In genomic region chr7:2795906-2796305, GRCh38 we compare ENCODE assay signal across 14 cellular contexts. TPM values are rescaled to one million over a fixed set of nuclear protein-coding genes. Genes with fewer than 3 reads are reported as not detected.
DNase-seq lines count a peak whose midpoint lies in the region; ATAC-seq and TF ChIP-seq lines count a peak whose summit lies in the region.
"Had no signal": no experiment of that assay in that cellular context is flagged by ENCODE, and none has a peak within 500 bp of the region (broad histone marks: within the 10 kb centered on the region; RNA-seq: fewer than 3 reads in every experiment).

No MANE protein-coding gene starts in this region.

- DNase-seq in heart right ventricle, result no peak
- no peak for DNase-seq in Right ventricle myocardium inferior (ENCODE audit: missing footprints)
- DNase-seq in fibroblast of the aortic adventitia (ENCODE audit: low read depth), result no peak
- DNase-seq in uterus, result no peak
- DNase-seq in middle frontal gyrus (ENCODE audit: extremely low spot score, low spot score), result no peak
- DNase-seq in NCI-H1417 treated with DMSO at 0.1 percent for 48 hours (lab: John Stamatoyannopoulos, UW), result no peak
- DNase-seq: activated naive CD4-positive, alpha-beta T cell treated with anti-CD3 and anti-CD28 coated beads for 36 hours; H7; NCI-H2029; stimulated activated naive CD8-positive, alpha-beta T cell treated with anti-CD3 and anti-CD28 coated beads, Interleukin-15, Interleukin-2, amounts not matched to agents 100 U/mL and 50 U/mL, for 24 hours; SW 1271 had no signal

- H3K4me2 ChIP-seq in skeletal muscle satellite cell (ENCODE audit: low read length), result peak overlapping the region; percentile 59
- H3K4me2 ChIP-seq: BLaER1 had no signal

- no peaks in the 10 kb centered on the region for H3K27me3 ChIP-seq in heart right ventricle
- H3K27me3 ChIP-seq in skeletal muscle satellite cell (ENCODE audit: control insufficient read depth, insufficient read depth, low read length), result no peaks in the 10 kb centered on the region
- H3K27me3 ChIP-seq in uterus, result no peaks in the 10 kb centered on the region
- H3K27me3 ChIP-seq: BLaER1 had no signal

- H3K4me3 ChIP-seq in heart right ventricle (peak overlapping the region in 3 of 10 donors; percentile 17 to 26 (median 22)), fibroblast of the aortic adventitia (ENCODE audit: low read depth, low read length) (peak overlapping the region; percentile 8), skeletal muscle satellite cell (ENCODE audit: low read length) (peak overlapping the region; percentile 23), uterus (no peak overlapping the region)
- H3K4me3 ChIP-seq: BLaER1 had no signal

- H3K36me3 ChIP-seq in heart right ventricle, result peaks cover 0 to 42% (median 22%) of the 10 kb centered on the region in 9 donors
- peaks cover 28% of the 10 kb centered on the region for H3K36me3 ChIP-seq in skeletal muscle satellite cell (ENCODE audit: insufficient read depth, low read length)
- H3K36me3 ChIP-seq in uterus, result no peaks in the 10 kb centered on the region

- H3K27ac ChIP-seq in heart right ventricle, result peak overlapping the region; percentile 13 to 90 (median 78)
- peak overlapping the region; percentile 78 for H3K27ac ChIP-seq in uterus
- H3K27ac ChIP-seq: BLaER1 had no signal

- ATAC-seq in heart right ventricle (peak in 3 of 8 donors; percentile 3 to 18 (median 11)), Right ventricle myocardium inferior (no peak), HG02870 (IDR thresholded peaks at IDR 0.05; ENCODE audit: unreplicated experiment) (no peak)
- ATAC-seq: stimulated activated naive CD8-positive, alpha-beta T cell treated with anti-CD3 and anti-CD28 coated beads, Interleukin-15, Interleukin-2, amounts not matched to agents 100 U/mL and 50 U/mL, for 24 hours had no signal

- WGBS in heart right ventricle, 2 donors, result 69 to 78% methylated on average over 9 of the region's 9 CpGs

- TF ChIP-seq CTCF in heart right ventricle (IDR thresholded peaks at IDR 0.05), result no peak
- no peak for TF ChIP-seq CTCF in fibroblast of the aortic adventitia (IDR thresholded peaks at IDR 0.05; ENCODE audit: insufficient read depth, low read length)
- no peak for TF ChIP-seq CTCF in uterus (IDR thresholded peaks at IDR 0.05)

- TF ChIP-seq POLR2A in uterus (IDR thresholded peaks at IDR 0.05), result no peak

- peaks cover under 1 to 50% (median 28%) of the 10 kb centered on the region in 9 donors for H3K4me1 ChIP-seq in heart right ventricle
- H3K4me1 ChIP-seq in skeletal muscle satellite cell (ENCODE audit: control insufficient read depth, insufficient read depth, low read length), result peaks cover 16% of the 10 kb centered on the region
- H3K4me1 ChIP-seq in uterus, result peaks cover 0 to 4% of the 10 kb centered on the region in 2 donors

- H3K9me3 ChIP-seq in heart right ventricle (no peaks in the 10 kb centered on the region), skeletal muscle satellite cell (replicated peaks; ENCODE audit: low read length) (no peaks in the 10 kb centered on the region), uterus (no peaks in the 10 kb centered on the region)

- intact Hi-C loops in heart right ventricle (cut with DNase I) (loop anchor here in 4 of 10 donors (5.0 kb wide), 2 partner anchors 34 to 46 kb away; partner anchors contain the start of gene GNA12 (in 1 of the 4)), Right ventricle myocardium inferior (cut with DNase I) (loop anchor here (2.0 kb wide), 1 partner anchor 33 kb away; no protein-coding TSS in a partner anchor), uterus (cut with DNase I; ENCODE audit: low total_unique reads) (no loop called here)

- H3K9ac ChIP-seq in skeletal muscle satellite cell (ENCODE audit: low read depth, low read length), result peak overlapping the region; percentile 41
- H3K9ac ChIP-seq: BLaER1 had no signal

RNA-seq across cellular contexts. Expression of gene GNA12, which starts 48.2 kb away (rescaled TPM):
- total RNA-seq in heart right ventricle (10 to 100 TPM; 25.0 to 46.4 (median 34.5) TPM), Right ventricle myocardium inferior (40.8 TPM), fibroblast of the aortic adventitia (ENCODE audit: low replicate concordance) (16.2 and 19.5 TPM in 2 replicates), uterus (100 to 1,000 TPM in 1 of 4 donors, 10 to 100 TPM in 3; 20.5 to 109 (median 50.3) TPM)
- 10 to 100 TPM in 1 of 2 donors, 1 to 10 TPM in 1; 6.4 to 19.4 TPM for polyA plus RNA-seq in heart right ventricle
- total RNA-seq in skeletal muscle satellite cell (2012; rRNA removed), result 22.3 and 25.1 TPM in 2 replicates

Comparison
In these comparisons a context has a peak if more than half of its experiments do, and no peak if none do; other contexts are left out.
1. H3K4me3 ChIP-seq: peak in fibroblast of the aortic adventitia (single experiment) and skeletal muscle satellite cell (single experiment); none in uterus (0 of 2).